15 cellular contexts compared by ENCODE assay signal in the genomic region with DNA sequence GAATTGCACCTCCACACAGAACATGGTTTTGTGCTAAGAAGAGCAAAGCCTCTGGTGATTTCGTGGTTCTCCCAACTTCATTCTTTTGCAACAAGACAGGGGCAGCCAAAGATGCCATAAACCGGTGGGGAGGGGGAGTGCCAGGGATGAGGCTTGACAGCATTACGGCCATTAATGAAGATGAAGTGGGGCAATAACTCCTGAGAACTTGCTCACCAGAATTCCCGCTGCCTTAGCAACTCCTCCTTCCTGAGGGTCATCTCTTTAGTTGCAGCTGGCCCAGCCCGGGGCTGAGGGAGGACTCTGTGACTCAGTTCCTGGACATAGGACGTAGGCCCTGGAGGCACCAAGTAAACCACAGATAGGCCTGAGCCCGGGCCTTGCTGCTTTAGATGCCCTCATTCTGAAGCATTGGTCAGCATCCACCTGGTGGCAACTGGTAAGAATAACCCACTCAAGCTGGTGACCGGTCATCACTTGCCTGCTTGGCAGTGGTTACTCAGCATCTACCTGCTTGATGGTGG.
A peak's percentile ranks its signal among the peaks of the same experiment; 100 is the strongest.
DNase-seq lines count a peak whose midpoint lies in the region; ATAC-seq and TF ChIP-seq lines count a peak whose summit lies in the region.
"Had no signal": no experiment of that assay in that cellular context is flagged by ENCODE, and none has a peak within 500 bp of the region (broad histone marks: within the 10 kb centered on the region; RNA-seq: fewer than 3 reads in every experiment).

No MANE protein-coding gene starts in this region.

- H3K27ac Mint-ChIP-seq in activated CD4-positive, alpha-beta T cell treated with anti-CD3 and anti-CD28 coated beads for 36 hours, result no peak overlapping the region
- H3K27ac Mint-ChIP-seq: HFFc6 had no signal

- no peaks in the 10 kb centered on the region for H3K9me3 Mint-ChIP-seq in activated CD4-positive, alpha-beta T cell treated with anti-CD3 and anti-CD28 coated beads for 36 hours (ENCODE audit: low read depth)

- H3K4me3 Mint-ChIP-seq in activated CD4-positive, alpha-beta T cell treated with anti-CD3 and anti-CD28 coated beads for 36 hours, result no peak overlapping the region
- H3K4me3 Mint-ChIP-seq: CD4-positive, CD25-positive, alpha-beta regulatory T cell; HFFc6 had no signal

- H3K27me3 Mint-ChIP-seq in activated CD4-positive, alpha-beta T cell treated with anti-CD3 and anti-CD28 coated beads for 36 hours, result peaks cover 8% of the 10 kb centered on the region

- POLR2A ChIA-PET in activated CD4-positive, alpha-beta T cell treated with anti-CD3 and anti-CD28 coated beads for 36 hours (lab: Charles Lee), result no interaction called here

- no peak for ATAC-seq in HG02970 (IDR thresholded peaks at IDR 0.05; ENCODE audit: low FRiP score, unreplicated experiment)
- ATAC-seq in activated CD4-positive, alpha-beta T cell treated with anti-CD3 and anti-CD28 coated beads for 36 hours, result no peak

- peaks cover 27% of the 10 kb centered on the region for H3K4me1 Mint-ChIP-seq in activated CD4-positive, alpha-beta T cell treated with anti-CD3 and anti-CD28 coated beads for 36 hours

- intact Hi-C loops in activated CD4-positive, alpha-beta T cell treated with anti-CD3 and anti-CD28 coated beads for 36 hours (cut with DNase I, micrococcal nuclease), result no loop called here

- DNase-seq in ELR (ENCODE audit: low read depth) (peak; percentile 40), RKO (ENCODE audit: low spot score) (peak; percentile 1), islet precursor cell (peak; percentile 74), GM10266 (ENCODE audit: extremely low spot score) (no peak), NCI-H226 (no peak)
- no peak for DNase-seq in activated CD4-positive, alpha-beta T cell treated with anti-CD3 and anti-CD28 coated beads for 36 hours
- DNase-seq: ACHN; Calu3; CD4-positive, CD25-positive, alpha-beta regulatory T cell; DMS 273 treated with DMSO at 0.1 percent for 48 hours; GDM1; HCEC 1CT; HFFc6; KBM-7 had no signal

- no peak for TF ChIP-seq CTCF in GM10266 (IDR thresholded peaks at IDR 0.05; ENCODE audit: control insufficient read depth, insufficient read depth, low read depth, missing control alignments)

- CTCF ChIA-PET in activated CD4-positive, alpha-beta T cell treated with anti-CD3 and anti-CD28 coated beads for 36 hours (lab: Charles Lee), result interaction anchor here (0.5 kb wide), 1 partner anchor 451 kb away, joined by 3 read pairs; no protein-coding TSS in a partner anchor

- H3K36me3 Mint-ChIP-seq in activated CD4-positive, alpha-beta T cell treated with anti-CD3 and anti-CD28 coated beads for 36 hours (ENCODE audit: low read depth), result no peaks in the 10 kb centered on the region
- H3K36me3 Mint-ChIP-seq: CD4-positive, CD25-positive, alpha-beta regulatory T cell had no signal

Comparison
In these comparisons a context has a peak if more than half of its experiments do, and no peak if none do; other contexts are left out.
1. DNase-seq: peak in ELR (single experiment), RKO (single experiment) and islet precursor cell (single experiment); none in GM10266 (single experiment), NCI-H226 (single experiment) and activated CD4-positive, alpha-beta T cell treated with anti-CD3 and anti-CD28 coated beads for 36 hours (single experiment).